In the genomic region with DNA sequence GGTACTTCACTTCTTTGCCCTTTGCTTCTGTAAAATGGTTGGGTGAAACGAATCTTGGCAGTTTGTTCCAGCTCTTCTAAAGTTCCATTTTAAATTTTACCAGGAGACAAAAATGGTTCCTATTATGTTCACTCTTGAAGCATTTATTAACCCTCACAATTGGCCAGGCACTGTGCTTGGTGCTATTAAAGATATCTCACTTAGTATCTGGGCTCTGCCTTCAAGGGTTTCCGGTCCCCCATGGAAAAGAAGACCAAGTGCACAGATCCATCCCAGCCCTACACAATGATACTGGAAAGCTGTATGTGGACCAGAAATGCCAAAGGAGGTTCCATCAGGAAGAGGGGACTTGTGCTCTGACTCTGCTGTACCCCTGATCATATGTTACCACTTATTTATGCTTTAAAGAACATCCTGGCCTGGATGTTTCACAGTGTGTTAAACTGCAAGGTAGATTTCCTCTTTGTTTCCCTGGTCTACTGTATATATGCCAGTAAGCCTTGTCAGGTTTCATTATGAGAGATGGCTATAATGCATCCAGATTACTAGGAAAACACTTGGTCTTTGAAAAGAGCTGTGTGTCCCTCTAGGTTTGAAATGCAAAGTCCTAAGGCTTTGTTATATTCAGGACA, we compare ENCODE assay signal across 9 cellular contexts.
DNase-seq lines count a peak whose midpoint lies in the region; ATAC-seq, FAIRE-seq and TF ChIP-seq lines count a peak whose summit lies in the region.
"Had no signal": no experiment of that assay in that cellular context is flagged by ENCODE, and none has a peak within 500 bp of the region (broad histone marks: within the 10 kb centered on the region; RNA-seq: fewer than 3 reads in every experiment).

No MANE protein-coding gene starts in this region.

- H3K27ac ChIP-seq in PC-3 (ENCODE audit: low read length): peak overlapping the region; percentile 82
- H3K27ac ChIP-seq in esophagus squamous epithelium: peak overlapping the region; percentile 76 to 95 (median 86)
- peak overlapping the region; percentile 84 to 97 (median 96) for H3K27ac ChIP-seq in spleen

- H2AFZ ChIP-seq in PC-3 (ENCODE audit: low read length): no peak overlapping the region

- peaks cover 4% of the 10 kb centered on the region for H3F3A ChIP-seq in PC-3 (ENCODE audit: low read length, unreplicated experiment)

- H3K27me3 ChIP-seq in PC-3 (ENCODE audit: low read length) (no peaks in the 10 kb centered on the region), esophagus squamous epithelium (no peaks in the 10 kb centered on the region), spleen (replicated peaks in 1 of 7) (no peaks in the 10 kb centered on the region)

- H3K36me3 ChIP-seq in PC-3 (ENCODE audit: low read depth, low read length) (no peaks in the 10 kb centered on the region), esophagus squamous epithelium (no peaks in the 10 kb centered on the region), spleen (peaks cover 0 to 8% (median 0%) of the 10 kb centered on the region in 6 donors)

- no peaks in the 10 kb centered on the region for H4K20me1 ChIP-seq in PC-3 (ENCODE audit: low read length)

- POLR2A ChIA-PET in PC-3 (lab: Charles Lee; ENCODE audit: unreplicated experiment): interaction anchor here (0.7 kb wide), 1 partner anchor 49 kb away, joined by 9 read pairs; no protein-coding TSS in a partner anchor

- ATAC-seq in PC-3 (no peak), GM18498 (IDR thresholded peaks at IDR 0.05; ENCODE audit: unreplicated experiment) (no peak)

- CTCF ChIA-PET in PC-3 (lab: Charles Lee): interaction anchor here (1.2 to 1.8 kb wide), 2 partner anchors 49 to 87 kb away, joined by 5 to 7 read pairs; no protein-coding TSS in a partner anchor

- H3K9me3 ChIP-seq in PC-3 (ENCODE audit: low read length): no peaks in the 10 kb centered on the region
- no peaks in the 10 kb centered on the region for H3K9me3 ChIP-seq in esophagus squamous epithelium
- no peaks in the 10 kb centered on the region for H3K9me3 ChIP-seq in spleen

- no TSS peak for BruUV-seq in PC-3 (replicated peaks; lab: Mats Ljungman, UMichigan)

- H3K4me3 ChIP-seq in PC-3 (ENCODE audit: low read length) (no peak overlapping the region), esophagus squamous epithelium (no peak overlapping the region), spleen (peak overlapping the region in 1 of 8 donors; percentile 63)

- intact Hi-C loops in PC-3 (cut with micrococcal nuclease) (loop anchor here (5.0 to 10.0 kb wide), 2 partner anchors 36 to 549 kb away; no protein-coding TSS in a partner anchor), esophagus squamous epithelium (cut with DNase I) (loop anchor here (10.0 kb wide), 1 partner anchor 219 kb away; the partner anchor contains the start of gene HIF1A), spleen (cut with DNase I; ENCODE audit: low total_unique reads) (no loop called here)

- H3K4me1 ChIP-seq in PC-3 (ENCODE audit: insufficient read depth, low read length) (peaks cover 84% of the 10 kb centered on the region), esophagus squamous epithelium (peaks cover 58 to 100% (median 78%) of the 10 kb centered on the region in 3 donors), spleen (peaks cover 78 to 100% (median 96%) of the 10 kb centered on the region in 6 donors)

- WGBS in esophagus squamous epithelium, 2 donors: 63 to 78% methylated on average over 1 to 2 of the region's 2 CpGs
- WGBS in spleen, 5 donors: 61 to 80% (median 70%) methylated on average over 2 of the region's 2 CpGs

- 0 out of 2 replicates have a peak overlapping the region, but pooled peaks have one; percentile 2 for H3K9ac ChIP-seq in PC-3 (ENCODE audit: low read length)

- FAIRE-seq in GM19239 (lab: Jason Lieb, UNC): peak; percentile 69

- DNase-seq in GM19239 (ENCODE audit: insufficient read length, low spot score): no peak
- no peak for DNase-seq in PC-3
- DNase-seq in esophagus squamous epithelium (lab: John Stamatoyannopoulos, UW): no peak
- no peak for DNase-seq in spleen
- DNase-seq in Ammon's horn (ENCODE audit: low spot score): no peak
- DNase-seq in mesenteric fat pad (ENCODE audit: low spot score): no peak
- DNase-seq in hepatic stellate cell (ENCODE audit: low spot score): no peak
- DNase-seq: glutamatergic neuron had no signal

- no peaks in the 10 kb centered on the region for H3K9me2 ChIP-seq in PC-3 (replicated peaks; ENCODE audit: low read length)

- no peak overlapping the region for H3K4me2 ChIP-seq in PC-3 (ENCODE audit: low read length)

- TF ChIP-seq CTCF in PC-3 (conservative IDR thresholded peaks at IDR 0.05; ENCODE audit: low read depth, low read length) (no peak), esophagus squamous epithelium (IDR thresholded peaks at IDR 0.05) (no peak), spleen (IDR thresholded peaks at IDR 0.05 in 8 of 11, conservative IDR thresholded peaks at IDR 0.05 in 3 of 11) (no peak)

- TF ChIP-seq POLR2A in esophagus squamous epithelium (IDR thresholded peaks at IDR 0.05): no peak
- no peak for TF ChIP-seq POLR2A in spleen (IDR thresholded peaks at IDR 0.05)

- H3K79me2 ChIP-seq in PC-3 (ENCODE audit: low read length): peaks cover 14% of the 10 kb centered on the region
